Comparison of ENCODE assay signal across 10 cellular contexts in genomic region chr1:156858959-156859522, GRCh38. TPM values are rescaled to one million over a fixed set of nuclear protein-coding genes. Genes with fewer than 3 reads are reported as not detected.
DNase-seq lines count a peak whose midpoint lies in the region; ATAC-seq, FAIRE-seq and TF ChIP-seq lines count a peak whose summit lies in the region.
"Had no signal": no experiment of that assay in that cellular context is flagged by ENCODE, and none has a peak within 500 bp of the region (broad histone marks: within the 10 kb centered on the region; RNA-seq: fewer than 3 reads in every experiment).

TSS of gene INSRR (minus strand) at chr1:156859117. CDS start at chr1:156858621, 496 bp downstream.

- H3K4me1 ChIP-seq in astrocyte (ENCODE audit: insufficient read depth, low read length) = peaks cover 16% of the 10 kb centered on the region
- H3K4me1 ChIP-seq in keratinocyte (ENCODE audit: control insufficient read depth, extremely low read depth, insufficient read depth, low read length) = peaks cover 12% of the 10 kb centered on the region
- H3K4me1 ChIP-seq in upper lobe of left lung = peaks cover 25 to 27% (median 26%) of the 10 kb centered on the region in 4 donors

- dilution Hi-C loops in keratinocyte (cut with MboI; ENCODE audit: extremely low pct_ligation_motif_present, low sequenced_read_pairs) = no loop called here

- no peak within 1 kb of the TSS for H3K27ac Mint-ChIP-seq in astrocyte (ENCODE audit: unreplicated experiment)

- no peaks in the 10 kb centered on the region for H3K9me1 ChIP-seq in keratinocyte (ENCODE audit: control insufficient read depth, extremely low read depth, insufficient read depth, low read length)

- DNase-seq in activated T-cell treated with anti-CD3 and anti-CD28 coated beads, Interleukin-2, amount 50 U/mL, for 4 hours = no peak
- DNase-seq in activated T-cell treated with anti-CD3 and anti-CD28 coated beads, Interleukin-2, amount 50 U/mL, for 48 hours = no peak
- DNase-seq in astrocyte (ENCODE audit: low read depth) = no peak
- no peak for DNase-seq in keratinocyte (ENCODE audit: low read depth, low spot score)
- DNase-seq in upper lobe of left lung = peak in 1 of 2 donors; percentile 83
- DNase-seq in activated naive CD4-positive, alpha-beta T cell (lab: John Stamatoyannopoulos, UW) = no peak
- no peak for DNase-seq in AML-193 (lab: John Stamatoyannopoulos, UW)

- H3K27ac ChIP-seq in astrocyte (ENCODE audit: low read depth, low read length) = no peak within 1 kb of the TSS
- H3K27ac ChIP-seq in keratinocyte (ENCODE audit: control insufficient read depth, insufficient read depth, low read length) = no peak within 1 kb of the TSS
- H3K27ac ChIP-seq in upper lobe of left lung = no peak within 1 kb of the TSS

- H4K20me1 ChIP-seq in astrocyte (ENCODE audit: insufficient read depth, low read length) = peaks cover 4% of the 10 kb centered on the region
- H4K20me1 ChIP-seq in keratinocyte (ENCODE audit: control insufficient read depth, extremely low read depth, insufficient read depth, low read length) = peaks cover 4% of the 10 kb centered on the region

- TF ChIP-seq POLR2A in upper lobe of left lung (IDR thresholded peaks at IDR 0.05) = no peak

- no peak for TF ChIP-seq EP300 in upper lobe of left lung (IDR thresholded peaks at IDR 0.05)

- no peak for ATAC-seq in activated T-cell treated with anti-CD3 and anti-CD28 coated beads, Interleukin-2, amount 50 U/mL, for 4 hours
- ATAC-seq in upper lobe of left lung (ENCODE audit: low FRiP score in 2 of 2) = peak in 1 of 2 donors; percentile 14
- no peak for ATAC-seq in HG02623 (IDR thresholded peaks at IDR 0.05; ENCODE audit: unreplicated experiment)

- H3K79me2 ChIP-seq in astrocyte (ENCODE audit: insufficient read depth, low read length) = no peaks in the 10 kb centered on the region
- no peaks in the 10 kb centered on the region for H3K79me2 ChIP-seq in keratinocyte (ENCODE audit: control insufficient read depth, insufficient read depth, low read length)

- FAIRE-seq in astrocyte (lab: Jason Lieb, UNC) (no peak), keratinocyte (lab: Jason Lieb, UNC) (no peak)
- FAIRE-seq: islet of Langerhans had no signal

- H3K27me3 Mint-ChIP-seq in activated T-cell treated with anti-CD3 and anti-CD28 coated beads, Interleukin-2, amount 50 U/mL, for 4 hours (ENCODE audit: low read depth) = peaks cover 59% of the 10 kb centered on the region
- H3K27me3 Mint-ChIP-seq in astrocyte (ENCODE audit: low read depth, unreplicated experiment) = peaks cover 77% of the 10 kb centered on the region

- H3K4me3 Mint-ChIP-seq in activated T-cell treated with anti-CD3 and anti-CD28 coated beads, Interleukin-2, amount 50 U/mL, for 4 hours = peak within 1 kb of the TSS; percentile 77
- H3K4me3 Mint-ChIP-seq in astrocyte (ENCODE audit: unreplicated experiment) = peak within 1 kb of the TSS; percentile 60

- H3K9ac ChIP-seq in astrocyte (ENCODE audit: low read length) = peak within 1 kb of the TSS; percentile 18
- peak within 1 kb of the TSS; percentile 6 for H3K9ac ChIP-seq in keratinocyte (ENCODE audit: control insufficient read depth, extremely low read depth, insufficient read depth, low read length)

- H3K36me3 Mint-ChIP-seq in activated T-cell treated with anti-CD3 and anti-CD28 coated beads, Interleukin-2, amount 50 U/mL, for 4 hours (ENCODE audit: insufficient read depth) = no peaks in the 10 kb centered on the region
- peaks cover 2% of the 10 kb centered on the region for H3K36me3 Mint-ChIP-seq in astrocyte (ENCODE audit: low read depth, unreplicated experiment)

- peak within 1 kb of the TSS; percentile 42 for H3K4me3 ChIP-seq in astrocyte (ENCODE audit: insufficient read depth, low read depth, low read length)
- peak within 1 kb of the TSS; percentile 4 to 43 (median 38) for H3K4me3 ChIP-seq in keratinocyte (ENCODE audit: control insufficient read depth in 2 of 3, extremely low read depth in 1 of 3, insufficient read depth in 2 of 3, low read depth in 1 of 3, low read length in 3 of 3)
- H3K4me3 ChIP-seq in upper lobe of left lung = peak within 1 kb of the TSS in 3 of 4 donors; percentile 21 to 37 (median 37)

- H3K9me3 ChIP-seq in astrocyte (ENCODE audit: insufficient read depth, low read depth, low read length) (no peaks in the 10 kb centered on the region), keratinocyte (ENCODE audit: control insufficient read depth, low read depth, low read length) (no peaks in the 10 kb centered on the region), upper lobe of left lung (no peaks in the 10 kb centered on the region)

- no peaks in the 10 kb centered on the region for H3K9me3 Mint-ChIP-seq in activated T-cell treated with anti-CD3 and anti-CD28 coated beads, Interleukin-2, amount 50 U/mL, for 4 hours
- H3K9me3 Mint-ChIP-seq in astrocyte (ENCODE audit: unreplicated experiment) = no peaks in the 10 kb centered on the region

- peak within 1 kb of the TSS; percentile 43 for H2AFZ ChIP-seq in astrocyte (ENCODE audit: low read depth, low read length)
- H2AFZ ChIP-seq in keratinocyte (ENCODE audit: control insufficient read depth, low read length) = peak within 1 kb of the TSS; percentile 8

- TF ChIP-seq CTCF in astrocyte (IDR thresholded peaks at IDR 0.05; ENCODE audit: insufficient read depth, low read depth, low read length) = no peak
- TF ChIP-seq CTCF in keratinocyte (optimal IDR thresholded peaks at IDR 0.05 in 1 of 3, IDR thresholded peaks at IDR 0.05 in 1 of 3, conservative IDR thresholded peaks at IDR 0.05 in 1 of 3; ENCODE audit: extremely low read depth in 1 of 3, insufficient read depth in 2 of 3, low read length in 3 of 3) = no peak
- TF ChIP-seq CTCF in upper lobe of left lung (IDR thresholded peaks at IDR 0.05) = no peak

- H3K27me3 ChIP-seq in astrocyte (ENCODE audit: insufficient read depth, low read length) (peaks cover 64% of the 10 kb centered on the region), keratinocyte (ENCODE audit: control insufficient read depth, extremely low read depth, insufficient read depth, low read length) (peaks cover 77% of the 10 kb centered on the region), upper lobe of left lung (peaks cover 0 to 41% (median 27%) of the 10 kb centered on the region in 4 donors)

- peaks cover 24% of the 10 kb centered on the region for H3K4me1 Mint-ChIP-seq in activated T-cell treated with anti-CD3 and anti-CD28 coated beads, Interleukin-2, amount 50 U/mL, for 4 hours (ENCODE audit: low read depth)
- peaks cover 11% of the 10 kb centered on the region for H3K4me1 Mint-ChIP-seq in astrocyte (ENCODE audit: low read depth, unreplicated experiment)

- H3K36me3 ChIP-seq in astrocyte (ENCODE audit: insufficient read depth, low read length) (no peaks in the 10 kb centered on the region), keratinocyte (ENCODE audit: control insufficient read depth in 2 of 2, extremely low read depth in 1 of 2, insufficient read depth in 2 of 2, low read length in 2 of 2) (no peaks in the 10 kb centered on the region), upper lobe of left lung (no peaks in the 10 kb centered on the region)

- peak within 1 kb of the TSS; percentile 86 for H3K4me2 ChIP-seq in astrocyte (ENCODE audit: low read length)
- H3K4me2 ChIP-seq in keratinocyte (ENCODE audit: control insufficient read depth, extremely low read depth, insufficient read depth, low read depth, low read length) = peak within 1 kb of the TSS; percentile 65

- 8 to 18% methylated on average over 8 to 39 of the region's 39 CpGs for WGBS in upper lobe of left lung, 2 donors

RNA-seq across cellular contexts. Expression of gene INSRR, which starts in this region (rescaled TPM):
- total RNA-seq in activated T-cell treated with anti-CD3 and anti-CD28 coated beads, Interleukin-2, amount 50 U/mL, for 4 hours = under 1 TPM in 1 of 3 donors, not detected in 2; 0.11 TPM
- 0.05 TPM in 1 of 2 replicates, not detected in the other for total RNA-seq in astrocyte
- polyA plus RNA-seq in keratinocyte = not detected in 3 replicates
- not detected for polyA plus RNA-seq in keratinocyte (2011; ENCODE audit: low read depth)
- polyA plus RNA-seq in keratinocyte (2011; cell fraction: cytosol; rRNA removed) = not detected in 2 replicates
- polyA plus RNA-seq in keratinocyte (2011; cell fraction: nucleus; rRNA removed) = not detected in 2 replicates
- not detected in 2 replicates for polyA plus RNA-seq in keratinocyte (2012; ENCODE audit: low replicate concordance)
- not detected in 3 replicates for polyA minus RNA-seq in keratinocyte
- not detected for polyA minus RNA-seq in keratinocyte (2011; cell fraction: cytosol; rRNA and poly(A)+ RNA removed)
- polyA minus RNA-seq in keratinocyte (2011; cell fraction: nucleus; rRNA and poly(A)+ RNA removed) = not detected in 2 replicates
- total RNA-seq in upper lobe of left lung = under 1 TPM in 2 of 6 donors, not detected in 4; 0.03 to 0.22 TPM
- total RNA-seq: RPMI7951 had no signal
